Comparison of ENCODE assay signal across 1 cellular context in the genomic region with DNA sequence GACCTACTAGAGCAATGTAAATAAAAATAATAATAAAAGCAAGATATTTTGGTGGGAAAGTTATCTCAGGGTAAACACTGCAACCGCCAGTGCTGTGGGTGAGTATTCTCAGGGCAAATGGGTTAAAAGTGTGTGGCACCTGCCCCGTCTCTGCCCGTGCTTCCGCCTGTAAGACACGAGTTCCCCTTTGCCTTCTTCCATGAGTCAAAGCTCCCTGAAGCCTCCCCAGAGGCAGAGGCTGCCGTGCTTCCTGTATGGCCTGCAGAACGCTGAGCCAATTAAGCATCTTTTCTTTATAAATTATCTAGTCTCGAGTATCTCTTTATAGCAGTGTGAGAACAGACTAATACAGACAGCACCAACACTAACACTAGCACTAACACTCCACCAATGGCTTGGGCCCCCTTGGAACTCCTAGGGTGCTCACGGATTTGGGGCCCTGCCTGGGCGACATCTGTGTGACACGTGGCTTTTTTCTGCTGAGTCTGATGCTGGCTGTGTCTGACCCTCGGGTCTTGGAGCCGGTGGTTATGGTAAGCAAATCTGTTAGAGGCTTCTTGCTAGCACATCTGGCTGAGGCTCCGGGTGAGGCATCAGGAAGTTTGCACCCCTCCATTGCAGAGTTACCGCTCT.
TF ChIP-seq lines count a peak whose summit lies in the region.

No MANE protein-coding gene starts in this region.

TF ChIP-seq in GM23338, 12 proteins besides CTCF, POLR2A, EP300 and RAD21 (continued from another document):
- TF ChIP-seq, protein P1, sequence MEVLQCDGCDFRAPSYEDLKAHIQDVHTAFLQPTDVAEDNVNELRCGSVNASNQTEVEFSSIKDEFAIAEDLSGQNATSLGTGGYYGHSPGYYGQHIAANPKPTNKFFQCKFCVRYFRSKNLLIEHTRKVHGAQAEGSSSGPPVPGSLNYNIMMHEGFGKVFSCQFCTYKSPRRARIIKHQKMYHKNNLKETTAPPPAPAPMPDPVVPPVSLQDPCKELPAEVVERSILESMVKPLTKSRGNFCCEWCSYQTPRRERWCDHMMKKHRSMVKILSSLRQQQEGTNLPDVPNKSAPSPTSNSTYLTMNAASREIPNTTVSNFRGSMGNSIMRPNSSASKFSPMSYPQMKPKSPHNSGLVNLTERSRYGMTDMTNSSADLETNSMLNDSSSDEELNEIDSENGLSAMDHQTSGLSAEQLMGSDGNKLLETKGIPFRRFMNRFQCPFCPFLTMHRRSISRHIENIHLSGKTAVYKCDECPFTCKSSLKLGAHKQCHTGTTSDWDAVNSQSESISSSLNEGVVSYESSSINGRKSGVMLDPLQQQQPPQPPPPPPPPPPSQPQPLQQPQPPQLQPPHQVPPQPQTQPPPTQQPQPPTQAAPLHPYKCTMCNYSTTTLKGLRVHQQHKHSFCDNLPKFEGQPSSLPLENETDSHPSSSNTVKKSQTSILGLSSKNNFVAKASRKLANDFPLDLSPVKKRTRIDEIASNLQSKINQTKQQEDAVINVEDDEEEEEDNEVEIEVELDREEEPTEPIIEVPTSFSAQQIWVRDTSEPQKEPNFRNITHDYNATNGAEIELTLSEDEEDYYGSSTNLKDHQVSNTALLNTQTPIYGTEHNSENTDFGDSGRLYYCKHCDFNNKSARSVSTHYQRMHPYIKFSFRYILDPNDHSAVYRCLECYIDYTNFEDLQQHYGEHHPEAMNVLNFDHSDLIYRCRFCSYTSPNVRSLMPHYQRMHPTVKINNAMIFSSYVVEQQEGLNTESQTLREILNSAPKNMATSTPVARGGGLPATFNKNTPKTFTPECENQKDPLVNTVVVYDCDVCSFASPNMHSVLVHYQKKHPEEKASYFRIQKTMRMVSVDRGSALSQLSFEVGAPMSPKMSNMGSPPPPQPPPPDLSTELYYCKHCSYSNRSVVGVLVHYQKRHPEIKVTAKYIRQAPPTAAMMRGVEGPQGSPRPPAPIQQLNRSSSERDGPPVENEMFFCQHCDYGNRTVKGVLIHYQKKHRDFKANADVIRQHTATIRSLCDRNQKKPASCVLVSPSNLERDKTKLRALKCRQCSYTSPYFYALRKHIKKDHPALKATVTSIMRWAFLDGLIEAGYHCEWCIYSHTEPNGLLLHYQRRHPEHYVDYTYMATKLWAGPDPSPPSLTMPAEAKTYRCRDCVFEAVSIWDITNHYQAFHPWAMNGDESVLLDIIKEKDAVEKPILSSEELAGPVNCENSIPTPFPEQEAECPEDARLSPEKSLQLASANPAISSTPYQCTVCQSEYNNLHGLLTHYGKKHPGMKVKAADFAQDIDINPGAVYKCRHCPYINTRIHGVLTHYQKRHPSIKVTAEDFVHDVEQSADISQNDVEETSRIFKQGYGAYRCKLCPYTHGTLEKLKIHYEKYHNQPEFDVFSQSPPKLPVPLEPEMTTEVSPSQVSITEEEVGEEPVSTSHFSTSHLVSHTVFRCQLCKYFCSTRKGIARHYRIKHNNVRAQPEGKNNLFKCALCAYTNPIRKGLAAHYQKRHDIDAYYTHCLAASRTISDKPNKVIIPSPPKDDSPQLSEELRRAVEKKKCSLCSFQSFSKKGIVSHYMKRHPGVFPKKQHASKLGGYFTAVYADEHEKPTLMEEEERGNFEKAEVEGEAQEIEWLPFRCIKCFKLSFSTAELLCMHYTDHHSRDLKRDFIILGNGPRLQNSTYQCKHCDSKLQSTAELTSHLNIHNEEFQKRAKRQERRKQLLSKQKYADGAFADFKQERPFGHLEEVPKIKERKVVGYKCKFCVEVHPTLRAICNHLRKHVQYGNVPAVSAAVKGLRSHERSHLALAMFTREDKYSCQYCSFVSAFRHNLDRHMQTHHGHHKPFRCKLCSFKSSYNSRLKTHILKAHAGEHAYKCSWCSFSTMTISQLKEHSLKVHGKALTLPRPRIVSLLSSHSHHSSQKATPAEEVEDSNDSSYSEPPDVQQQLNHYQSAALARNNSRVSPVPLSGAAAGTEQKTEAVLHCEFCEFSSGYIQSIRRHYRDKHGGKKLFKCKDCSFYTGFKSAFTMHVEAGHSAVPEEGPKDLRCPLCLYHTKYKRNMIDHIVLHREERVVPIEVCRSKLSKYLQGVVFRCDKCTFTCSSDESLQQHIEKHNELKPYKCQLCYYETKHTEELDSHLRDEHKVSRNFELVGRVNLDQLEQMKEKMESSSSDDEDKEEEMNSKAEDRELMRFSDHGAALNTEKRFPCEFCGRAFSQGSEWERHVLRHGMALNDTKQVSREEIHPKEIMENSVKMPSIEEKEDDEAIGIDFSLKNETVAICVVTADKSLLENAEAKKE (CRISPR knock-in tag; IDR thresholded peaks at IDR 0.05), result no peak
- TF ChIP-seq, protein P2, sequence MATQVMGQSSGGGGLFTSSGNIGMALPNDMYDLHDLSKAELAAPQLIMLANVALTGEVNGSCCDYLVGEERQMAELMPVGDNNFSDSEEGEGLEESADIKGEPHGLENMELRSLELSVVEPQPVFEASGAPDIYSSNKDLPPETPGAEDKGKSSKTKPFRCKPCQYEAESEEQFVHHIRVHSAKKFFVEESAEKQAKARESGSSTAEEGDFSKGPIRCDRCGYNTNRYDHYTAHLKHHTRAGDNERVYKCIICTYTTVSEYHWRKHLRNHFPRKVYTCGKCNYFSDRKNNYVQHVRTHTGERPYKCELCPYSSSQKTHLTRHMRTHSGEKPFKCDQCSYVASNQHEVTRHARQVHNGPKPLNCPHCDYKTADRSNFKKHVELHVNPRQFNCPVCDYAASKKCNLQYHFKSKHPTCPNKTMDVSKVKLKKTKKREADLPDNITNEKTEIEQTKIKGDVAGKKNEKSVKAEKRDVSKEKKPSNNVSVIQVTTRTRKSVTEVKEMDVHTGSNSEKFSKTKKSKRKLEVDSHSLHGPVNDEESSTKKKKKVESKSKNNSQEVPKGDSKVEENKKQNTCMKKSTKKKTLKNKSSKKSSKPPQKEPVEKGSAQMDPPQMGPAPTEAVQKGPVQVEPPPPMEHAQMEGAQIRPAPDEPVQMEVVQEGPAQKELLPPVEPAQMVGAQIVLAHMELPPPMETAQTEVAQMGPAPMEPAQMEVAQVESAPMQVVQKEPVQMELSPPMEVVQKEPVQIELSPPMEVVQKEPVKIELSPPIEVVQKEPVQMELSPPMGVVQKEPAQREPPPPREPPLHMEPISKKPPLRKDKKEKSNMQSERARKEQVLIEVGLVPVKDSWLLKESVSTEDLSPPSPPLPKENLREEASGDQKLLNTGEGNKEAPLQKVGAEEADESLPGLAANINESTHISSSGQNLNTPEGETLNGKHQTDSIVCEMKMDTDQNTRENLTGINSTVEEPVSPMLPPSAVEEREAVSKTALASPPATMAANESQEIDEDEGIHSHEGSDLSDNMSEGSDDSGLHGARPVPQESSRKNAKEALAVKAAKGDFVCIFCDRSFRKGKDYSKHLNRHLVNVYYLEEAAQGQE (IDR thresholded peaks at IDR 0.05; ENCODE audit: unreplicated experiment), result no peak
- no peak for TF ChIP-seq EZH2phosphoT487 (IDR thresholded peaks at IDR 0.05; ENCODE audit: unreplicated experiment)
- TF ChIP-seq, protein P3, sequence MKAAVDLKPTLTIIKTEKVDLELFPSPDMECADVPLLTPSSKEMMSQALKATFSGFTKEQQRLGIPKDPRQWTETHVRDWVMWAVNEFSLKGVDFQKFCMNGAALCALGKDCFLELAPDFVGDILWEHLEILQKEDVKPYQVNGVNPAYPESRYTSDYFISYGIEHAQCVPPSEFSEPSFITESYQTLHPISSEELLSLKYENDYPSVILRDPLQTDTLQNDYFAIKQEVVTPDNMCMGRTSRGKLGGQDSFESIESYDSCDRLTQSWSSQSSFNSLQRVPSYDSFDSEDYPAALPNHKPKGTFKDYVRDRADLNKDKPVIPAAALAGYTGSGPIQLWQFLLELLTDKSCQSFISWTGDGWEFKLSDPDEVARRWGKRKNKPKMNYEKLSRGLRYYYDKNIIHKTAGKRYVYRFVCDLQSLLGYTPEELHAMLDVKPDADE (IDR thresholded peaks at IDR 0.05), result no peak
- no peak for TF ChIP-seq ZNF331 (CRISPR knock-in tag; IDR thresholded peaks at IDR 0.05; ENCODE audit: low read depth)
- TF ChIP-seq ZNF114 (CRISPR knock-in tag; IDR thresholded peaks at IDR 0.05), result no peak
- TF ChIP-seq POLR2AphosphoS5 (IDR thresholded peaks at IDR 0.05; ENCODE audit: low read depth), result no peak
- no peak for TF ChIP-seq EZH2 (IDR thresholded peaks at IDR 0.05; ENCODE audit: low read depth, unreplicated experiment)
- TF ChIP-seq NANOG (IDR thresholded peaks at IDR 0.05; ENCODE audit: borderline replicate concordance), result no peak
- no peak for TF ChIP-seq JUNB (IDR thresholded peaks at IDR 0.05; ENCODE audit: unreplicated experiment)
